13 cellular contexts compared by ENCODE assay signal in genomic region chr19:294341-294818, GRCh38. TPM values are rescaled to one million over a fixed set of nuclear protein-coding genes. Genes with fewer than 3 reads are reported as not detected.
A peak's percentile ranks its signal among the peaks of the same experiment; 100 is the strongest.
DNase-seq lines count a peak whose midpoint lies in the region; ATAC-seq and TF ChIP-seq lines count a peak whose summit lies in the region.
"Had no signal": no experiment of that assay in that cellular context is flagged by ENCODE, and none has a peak within 500 bp of the region (broad histone marks: within the 10 kb centered on the region; RNA-seq: fewer than 3 reads in every experiment).

No MANE protein-coding gene starts in this region.

- peaks cover 54% of the 10 kb centered on the region for H3K27me3 Mint-ChIP-seq in stimulated activated naive CD8-positive, alpha-beta T cell treated with anti-CD3 and anti-CD28 coated beads, Interleukin-15, amount 100 ng/mL, for 72 hours

- H3K18ac ChIP-seq in mesenchymal stem cell (ENCODE audit: low read depth in 1 of 2, low read length in 2 of 2) = no peak overlapping the region

- no peaks in the 10 kb centered on the region for H3K79me1 ChIP-seq in mesenchymal stem cell (replicated peaks; ENCODE audit: low read length, poor library complexity, severe bottlenecking)

- H3K27ac ChIP-seq in mammary epithelial cell (ENCODE audit: insufficient read depth, low read depth, low read length) (no peak overlapping the region), mesenchymal stem cell (ENCODE audit: low read length, poor library complexity, severe bottlenecking) (no peak overlapping the region), upper lobe of right lung (no peak overlapping the region), suprapubic skin (no peak overlapping the region), WERI-Rb-1 (no peak overlapping the region)

- no peak overlapping the region for H3K27ac Mint-ChIP-seq in stimulated activated naive CD8-positive, alpha-beta T cell treated with anti-CD3 and anti-CD28 coated beads, Interleukin-15, amount 100 ng/mL, for 72 hours
- H3K27ac Mint-ChIP-seq: activated CD4-positive, alpha-beta T cell treated with anti-CD3 and anti-CD28 coated beads for 36 hours; activated naive CD8-positive, alpha-beta T cell; immature natural killer cell; progenitor cell of endocrine pancreas had no signal

- no peaks in the 10 kb centered on the region for H3K9me3 ChIP-seq in mammary epithelial cell (replicated peaks; ENCODE audit: insufficient read depth, low read length)
- H3K9me3 ChIP-seq in mesenchymal stem cell (ENCODE audit: control insufficient read depth, low read length) = no peaks in the 10 kb centered on the region
- H3K9me3 ChIP-seq in upper lobe of right lung = no peaks in the 10 kb centered on the region
- H3K9me3 ChIP-seq in suprapubic skin = no peaks in the 10 kb centered on the region
- no peaks in the 10 kb centered on the region for H3K9me3 ChIP-seq in WERI-Rb-1 (ENCODE audit: severe bottlenecking)

- no peak overlapping the region for H3K4me3 Mint-ChIP-seq in stimulated activated naive CD8-positive, alpha-beta T cell treated with anti-CD3 and anti-CD28 coated beads, Interleukin-15, amount 100 ng/mL, for 72 hours
- H3K4me3 Mint-ChIP-seq: activated CD4-positive, alpha-beta T cell treated with anti-CD3 and anti-CD28 coated beads for 36 hours; activated naive CD8-positive, alpha-beta T cell; immature natural killer cell had no signal

- no peak overlapping the region for H4K91ac ChIP-seq in mesenchymal stem cell (ENCODE audit: low read length)

- no peak overlapping the region for H3K4me3 ChIP-seq in mammary epithelial cell (replicated peaks in 1 of 3; ENCODE audit: insufficient read depth in 1 of 3, low read depth in 2 of 3, low read length in 3 of 3)
- peak overlapping the region in 1 of 2 experiments; percentile 55 for H3K4me3 ChIP-seq in mesenchymal stem cell (ENCODE audit: insufficient read depth in 1 of 2, low read depth in 1 of 2, low read length in 2 of 2)
- H3K4me3 ChIP-seq in upper lobe of right lung = no peak overlapping the region
- no peak overlapping the region for H3K4me3 ChIP-seq in suprapubic skin
- H3K4me3 ChIP-seq in WERI-Rb-1 (ENCODE audit: low read depth, low read length) = no peak overlapping the region

- H3K36me3 ChIP-seq in mammary epithelial cell (ENCODE audit: insufficient read depth, low read length) = no peaks in the 10 kb centered on the region
- H3K36me3 ChIP-seq in mesenchymal stem cell (ENCODE audit: control insufficient read depth in 1 of 2, insufficient read depth in 2 of 2, low read depth in 1 of 2, low read length in 2 of 2) = no peaks in the 10 kb centered on the region
- no peaks in the 10 kb centered on the region for H3K36me3 ChIP-seq in upper lobe of right lung
- H3K36me3 ChIP-seq in suprapubic skin = no peaks in the 10 kb centered on the region
- H3K36me3 ChIP-seq in WERI-Rb-1 = no peaks in the 10 kb centered on the region

- in situ Hi-C loops in mammary epithelial cell (cut with MboI; ENCODE audit: low sequenced_read_pairs in 2 of 2) = no loop called here

- CTCF ChIA-PET in mammary epithelial cell (lab: Charles Lee; ENCODE audit: low non-redundant PET) = no interaction called here

- H2BK12ac ChIP-seq in mesenchymal stem cell (ENCODE audit: low read length in 2 of 2) = no peak overlapping the region

- TF ChIP-seq CTCF in mammary epithelial cell (conservative IDR thresholded peaks at IDR 0.05 in 1 of 2, IDR thresholded peaks at IDR 0.05 in 1 of 2; ENCODE audit: extremely low read depth in 1 of 2, insufficient read depth in 1 of 2, low read depth in 1 of 2, low read length in 2 of 2) = no peak
- TF ChIP-seq CTCF in upper lobe of right lung (IDR thresholded peaks at IDR 0.05) = no peak
- TF ChIP-seq CTCF in suprapubic skin (IDR thresholded peaks at IDR 0.05) = no peak
- no peak for TF ChIP-seq CTCF in WERI-Rb-1 (IDR thresholded peaks at IDR 0.05; ENCODE audit: low read depth, low read length)

- no peak overlapping the region for H2AFZ ChIP-seq in mammary epithelial cell (ENCODE audit: low read depth, low read length)
- no peak overlapping the region for H2AFZ ChIP-seq in mesenchymal stem cell (ENCODE audit: low read depth, low read length)

- no peak overlapping the region for H3K23ac ChIP-seq in mesenchymal stem cell (ENCODE audit: low read length in 2 of 2)

- H3K27me3 ChIP-seq in mammary epithelial cell (ENCODE audit: insufficient read depth, low read length) = peaks cover 5% of the 10 kb centered on the region
- H3K27me3 ChIP-seq in mesenchymal stem cell (ENCODE audit: control insufficient read depth in 1 of 2, insufficient read depth in 1 of 2, low read length in 2 of 2) = peaks cover 18 to 60% of the 10 kb centered on the region in 2 experiments
- peaks cover 45% of the 10 kb centered on the region for H3K27me3 ChIP-seq in upper lobe of right lung
- peaks cover 53% of the 10 kb centered on the region for H3K27me3 ChIP-seq in suprapubic skin
- H3K27me3 ChIP-seq in WERI-Rb-1 (ENCODE audit: insufficient read depth, low read depth, severe bottlenecking) = peaks cover 6% of the 10 kb centered on the region

- DNase-seq in NCI-H2107 treated with DMSO at 0.1 percent for 48 hours (lab: John Stamatoyannopoulos, UW; ENCODE audit: unreplicated experiment) (peak; percentile 14), NCI-H2107 (lab: John Stamatoyannopoulos, UW) (no peak), mammary epithelial cell (no peak), mesenchymal stem cell (peak; percentile 18), upper lobe of right lung (peak; percentile 63), suprapubic skin (ENCODE audit: low spot score in 2 of 2) (no peak), WERI-Rb-1 (no peak)
- no peak for DNase-seq in stimulated activated naive CD8-positive, alpha-beta T cell treated with anti-CD3 and anti-CD28 coated beads, Interleukin-15, amount 100 ng/mL, for 72 hours
- DNase-seq: NCI-H187 treated with DMSO at 0.1 percent for 48 hours had no signal

- H2BK15ac ChIP-seq in mesenchymal stem cell (ENCODE audit: low read depth, poor library complexity, severe bottlenecking) = no peak overlapping the region

- no peak for TF ChIP-seq EP300 in suprapubic skin (IDR thresholded peaks at IDR 0.05)

- no peaks in the 10 kb centered on the region for H3K9me3 Mint-ChIP-seq in stimulated activated naive CD8-positive, alpha-beta T cell treated with anti-CD3 and anti-CD28 coated beads, Interleukin-15, amount 100 ng/mL, for 72 hours

- intact Hi-C loops in mammary epithelial cell (cut with micrococcal nuclease) = loop anchor here (5.0 to 10.0 kb wide), 2 partner anchors 48 to 210 kb away; partner anchors contain the start of genes MIER2 and TPGS1
- intact Hi-C loops in upper lobe of right lung (cut with DNase I) = no loop called here

- no peak overlapping the region for H2BK120ac ChIP-seq in mesenchymal stem cell (ENCODE audit: low read depth, low read length)

- 8% methylated on average over 19 of the region's 24 CpGs for WGBS in mammary epithelial cell (ENCODE audit: low coverage, missing lambda C conversion rate)
- 29% methylated on average over 24 of the region's 24 CpGs for WGBS in mesenchymal stem cell
- WGBS in suprapubic skin = 1% methylated on average over 12 of the region's 24 CpGs

- H2AK5ac ChIP-seq in mesenchymal stem cell (ENCODE audit: low read length, severe bottlenecking) = no peak overlapping the region

- dilution Hi-C loops in mammary epithelial cell (cut with HindIII; ENCODE audit: low sequenced_read_pairs) = no loop called here

- no peak for TF ChIP-seq POLR2A in suprapubic skin (IDR thresholded peaks at IDR 0.05)

- no peak overlapping the region for H4K8ac ChIP-seq in mesenchymal stem cell (ENCODE audit: low read length)

- no peak overlapping the region for H3K4ac ChIP-seq in mesenchymal stem cell (ENCODE audit: low read depth in 1 of 2, low read length in 2 of 2)

- H2BK5ac ChIP-seq in mesenchymal stem cell (ENCODE audit: low read depth, low read length, poor library complexity, severe bottlenecking) = no peak overlapping the region

- no peak overlapping the region for H3K9ac ChIP-seq in mammary epithelial cell (ENCODE audit: insufficient read depth, low read length)
- H3K9ac ChIP-seq in mesenchymal stem cell (ENCODE audit: low read length) = peak overlapping the region; percentile 19

- H3K14ac ChIP-seq in mesenchymal stem cell (ENCODE audit: low read length in 2 of 2) = no peak overlapping the region

- peaks cover 21% of the 10 kb centered on the region for H3K4me1 ChIP-seq in mammary epithelial cell (ENCODE audit: insufficient read depth, low read length)
- peaks cover 32% of the 10 kb centered on the region for H3K4me1 ChIP-seq in mesenchymal stem cell (ENCODE audit: control insufficient read depth, insufficient read depth, low read depth, low read length)
- H3K4me1 ChIP-seq in upper lobe of right lung = peaks cover 34% of the 10 kb centered on the region
- peaks cover 35% of the 10 kb centered on the region for H3K4me1 ChIP-seq in suprapubic skin

- peaks cover 18% of the 10 kb centered on the region for H3K4me1 Mint-ChIP-seq in stimulated activated naive CD8-positive, alpha-beta T cell treated with anti-CD3 and anti-CD28 coated beads, Interleukin-15, amount 100 ng/mL, for 72 hours

- H4K20me1 ChIP-seq in mammary epithelial cell (ENCODE audit: insufficient read depth, low read length) = no peaks in the 10 kb centered on the region

- H3K79me2 ChIP-seq in mammary epithelial cell (ENCODE audit: insufficient read depth, low read length) = no peaks in the 10 kb centered on the region

- no TSS peak for BruUV-seq in mammary epithelial cell (replicated peaks; lab: Mats Ljungman, UMichigan)

- no peak for ATAC-seq in upper lobe of right lung
- no peak for ATAC-seq in stimulated activated naive CD8-positive, alpha-beta T cell treated with anti-CD3 and anti-CD28 coated beads, Interleukin-15, amount 100 ng/mL, for 72 hours

- H3K4me2 ChIP-seq in mammary epithelial cell (ENCODE audit: insufficient read depth, low read depth, low read length) (peak overlapping the region; percentile 26), mesenchymal stem cell (ENCODE audit: low read length, poor library complexity, severe bottlenecking) (no peak overlapping the region)

RNA-seq across cellular contexts. Expression of gene PLPP2, which starts 3.2 kb away (rescaled TPM):
- total RNA-seq in mammary epithelial cell (10 to 100 TPM; 12.8 to 42.8 TPM), upper lobe of right lung (5.7 TPM), suprapubic skin (100 to 1,000 TPM in 3 of 4 donors, 10 to 100 TPM in 1; 75.9 to 114 (median 109) TPM)
- polyA plus RNA-seq in mammary epithelial cell = 45.7 TPM
- polyA minus RNA-seq in mammary epithelial cell = 42.9 TPM
- 4.8 TPM for polyA plus RNA-seq in mesenchymal stem cell (2013, experiment 1 of 2)
- polyA plus RNA-seq in mesenchymal stem cell (2013, experiment 2 of 2) = 5.1 TPM

RNA-seq across cellular contexts. Expression of gene MIER2, which starts 50.2 kb away (rescaled TPM):
- total RNA-seq in mammary epithelial cell (10 to 100 TPM; 17.8 to 41.6 TPM), upper lobe of right lung (43.1 TPM), suprapubic skin (10 to 100 TPM; 17.5 to 55.7 (median 44.8) TPM)
- polyA plus RNA-seq in mammary epithelial cell = 18.0 TPM
- polyA minus RNA-seq in mammary epithelial cell = 102 TPM
- 32.6 TPM for polyA plus RNA-seq in mesenchymal stem cell (2013, experiment 1 of 2)
- 31.7 TPM for polyA plus RNA-seq in mesenchymal stem cell (2013, experiment 2 of 2)

Comparison
In these comparisons a context has a peak if more than half of its experiments do, and no peak if none do; other contexts are left out.
1. DNase-seq: peak in NCI-H2107 treated with DMSO at 0.1 percent for 48 hours (single experiment), mesenchymal stem cell (single experiment) and upper lobe of right lung (single experiment); none in NCI-H2107 (single experiment), mammary epithelial cell (single experiment), suprapubic skin (0 of 2), stimulated activated naive CD8-positive, alpha-beta T cell treated with anti-CD3 and anti-CD28 coated beads, Interleukin-15, amount 100 ng/mL, for 72 hours (0 of 2) and WERI-Rb-1 (single experiment).